20 cellular contexts compared by ENCODE assay signal in genomic region chr4:106039796-106040195, GRCh38.
"Had no signal": no experiment of that assay in that cellular context is flagged by ENCODE, and none has a peak within 500 bp of the region (broad histone marks: within the 10 kb centered on the region; RNA-seq: fewer than 3 reads in every experiment).

No MANE protein-coding gene starts in this region.

- DNase-seq: activated CD4-positive, alpha-beta T cell treated with anti-CD3 and anti-CD28 coated beads, Interleukin-2, amount 10 ng/mL, durations not matched to agents 7 days and 5 days; activated CD4-positive, CD25-positive, alpha-beta regulatory T cell treated with anti-CD3 and anti-CD28 coated beads, Interleukin-2, amount 50 U/mL, for 72 hours; activated CD8-positive, alpha-beta memory T cell treated with anti-CD3 and anti-CD28 coated beads, Interleukin-2, amount 10 ng/mL, durations not matched to agents 7 days and 5 days; activated CD8-positive, alpha-beta T cell treated with anti-CD3 and anti-CD28 coated beads for 36 hours; activated gamma-delta T cell; activated naive CD4-positive, alpha-beta T cell treated with anti-CD3 and anti-CD28 coated beads, Interleukin-2, amount 50 U/mL, for 16 hours; activated T-cell treated with anti-CD3 and anti-CD28 coated beads for 4 hours; aorta; caudate nucleus; effector memory CD8-positive, alpha-beta T cell; head of caudate nucleus; islet precursor cell; left colon; nucleus accumbens; right lobe of liver; small intestine; stimulated activated CD4-positive, alpha-beta T cell treated with anti-CD3 and anti-CD28 coated beads, Interleukin-2, amount 100 ng/mL, for 24 hours; stimulated activated naive CD8-positive, alpha-beta T cell treated with anti-CD3 and anti-CD28 coated beads, Interleukin-15, amount 100 ng/mL, for 72 hours; tibial artery; WERI-Rb-1 had no signal
